1 cellular context compared by ENCODE assay signal in the genomic region with DNA sequence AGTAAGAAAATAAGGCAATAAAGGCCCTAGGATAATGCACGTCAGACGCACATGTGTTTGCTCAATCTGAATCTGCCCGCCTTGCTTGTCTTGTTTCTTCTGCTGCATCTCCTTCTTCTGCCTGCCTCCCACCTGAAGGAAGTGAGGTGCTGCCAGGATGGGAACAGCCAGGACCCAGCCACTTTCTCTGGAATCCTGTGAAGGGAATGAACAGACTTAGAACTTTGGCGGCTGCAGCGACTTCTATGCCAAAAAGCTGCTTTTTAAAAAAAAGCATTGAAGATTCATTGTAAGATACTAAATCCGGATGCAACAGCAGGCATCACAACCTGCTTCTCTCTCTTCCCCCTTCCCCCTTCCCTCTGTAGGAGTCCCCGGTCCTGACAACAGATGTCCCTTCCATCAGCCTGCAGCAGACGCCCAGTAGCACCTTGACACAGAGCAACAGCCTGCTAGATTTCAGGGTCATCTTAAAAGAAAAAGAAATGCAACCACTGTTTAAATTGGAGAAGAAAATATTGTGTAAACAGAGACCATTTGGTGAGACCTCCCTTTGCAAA.
TF ChIP-seq lines count a peak whose summit lies in the region.

No MANE protein-coding gene starts in this region.

TF ChIP-seq in H1, 55 proteins besides CTCF, POLR2A, EP300 and RAD21:
- TF ChIP-seq, protein P1, sequence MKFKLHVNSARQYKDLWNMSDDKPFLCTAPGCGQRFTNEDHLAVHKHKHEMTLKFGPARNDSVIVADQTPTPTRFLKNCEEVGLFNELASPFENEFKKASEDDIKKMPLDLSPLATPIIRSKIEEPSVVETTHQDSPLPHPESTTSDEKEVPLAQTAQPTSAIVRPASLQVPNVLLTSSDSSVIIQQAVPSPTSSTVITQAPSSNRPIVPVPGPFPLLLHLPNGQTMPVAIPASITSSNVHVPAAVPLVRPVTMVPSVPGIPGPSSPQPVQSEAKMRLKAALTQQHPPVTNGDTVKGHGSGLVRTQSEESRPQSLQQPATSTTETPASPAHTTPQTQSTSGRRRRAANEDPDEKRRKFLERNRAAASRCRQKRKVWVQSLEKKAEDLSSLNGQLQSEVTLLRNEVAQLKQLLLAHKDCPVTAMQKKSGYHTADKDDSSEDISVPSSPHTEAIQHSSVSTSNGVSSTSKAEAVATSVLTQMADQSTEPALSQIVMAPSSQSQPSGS (IDR thresholded peaks at IDR 0.05; ENCODE audit: low read length), result no peak
TF ChIP-seq in H1: peak in this region for 0.
